Comparison of ENCODE assay signal across 6 cellular contexts in the genomic region with DNA sequence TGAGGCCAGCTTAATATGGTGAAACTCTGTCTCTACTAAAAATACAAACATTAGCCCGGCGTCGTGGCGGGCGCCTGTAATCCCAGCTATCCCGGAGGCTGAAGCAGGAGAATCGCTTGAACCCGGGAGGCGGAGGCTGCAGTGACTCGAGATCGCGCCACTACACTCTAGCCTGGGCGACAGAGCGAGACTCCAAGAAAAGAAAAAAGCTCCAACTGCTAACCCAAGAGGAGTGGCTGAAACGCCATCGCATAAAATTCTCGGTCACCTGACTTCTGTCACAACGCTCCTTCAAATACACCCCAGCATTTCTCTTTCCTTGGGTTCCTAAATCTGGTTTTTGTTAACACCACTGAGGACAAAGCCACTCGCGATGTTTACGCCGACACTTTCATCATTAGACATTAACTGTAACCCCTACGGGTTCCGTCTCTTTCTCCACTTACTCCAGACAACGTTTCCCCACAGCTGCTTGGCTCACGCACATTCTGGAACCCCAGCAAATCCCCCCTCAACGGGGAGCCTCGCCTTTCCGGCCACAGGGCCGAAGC. TPM values are rescaled to one million over a fixed set of nuclear protein-coding genes. Genes with fewer than 3 reads are reported as not detected.
DNase-seq lines count a peak whose midpoint lies in the region; ATAC-seq and TF ChIP-seq lines count a peak whose summit lies in the region.

No MANE protein-coding gene starts in this region.

- peak in 1 of 4 donors; percentile 10 for ATAC-seq in heart left ventricle
- ATAC-seq in left ventricle myocardium superior = no peak
- 0 out of 2 replicates have a peak, but pooled peaks have one; percentile 14 for ATAC-seq in Panc1

- H3K4me3 Mint-ChIP-seq in stimulated activated naive CD8-positive, alpha-beta T cell treated with anti-CD3 and anti-CD28 coated beads, Interleukin-15, Interleukin-2, amounts not matched to agents 100 ng/mL and 50 ng/mL, for 24 hours = peak overlapping the region; percentile 95

- peak overlapping the region; percentile 98 to 100 (median 100) for H3K27ac ChIP-seq in heart left ventricle
- H3K27ac ChIP-seq in Panc1 (ENCODE audit: low read length) = peak overlapping the region; percentile 99

- no peaks in the 10 kb centered on the region for H3K9me3 Mint-ChIP-seq in stimulated activated naive CD8-positive, alpha-beta T cell treated with anti-CD3 and anti-CD28 coated beads, Interleukin-15, Interleukin-2, amounts not matched to agents 100 ng/mL and 50 ng/mL, for 24 hours

- no peaks in the 10 kb centered on the region for H3K9me3 ChIP-seq in heart left ventricle
- no peaks in the 10 kb centered on the region for H3K9me3 ChIP-seq in Panc1 (ENCODE audit: control insufficient read depth, insufficient read depth, low read depth, low read length)

- no peak for TF ChIP-seq POLR2A in heart left ventricle (IDR thresholded peaks at IDR 0.05)

- POLR2A ChIA-PET in Panc1 (lab: Charles Lee) = interaction anchor here (0.6 to 1.2 kb wide), 4 partner anchors 11 to 398 kb away, joined by 3 to 7 read pairs (median 3); partner anchors contain the start of genes BZW1, NIF3L1 and PPIL3

- H3K36me3 ChIP-seq in heart left ventricle (peaks cover 0 to 42% (median 24%) of the 10 kb centered on the region in 9 donors), Panc1 (ENCODE audit: control insufficient read depth, insufficient read depth, low read length) (peaks cover 23% of the 10 kb centered on the region)

- H3K4me1 ChIP-seq in heart left ventricle (peaks cover 0 to 59% (median 31%) of the 10 kb centered on the region in 12 donors), Panc1 (ENCODE audit: control insufficient read depth, insufficient read depth, low read length) (peaks cover 23% of the 10 kb centered on the region)

- H3K4me3 ChIP-seq in heart left ventricle = peak overlapping the region; percentile 67 to 100 (median 96)
- H3K4me3 ChIP-seq in Panc1 (ENCODE audit: low read depth in 2 of 2, low read length in 2 of 2) = peak overlapping the region; percentile 93 to 97
- H3K4me3 ChIP-seq in fibroblast of villous mesenchyme (ENCODE audit: low read depth, low read length) = peak overlapping the region; percentile 91

- peak overlapping the region; percentile 98 for H3K27ac Mint-ChIP-seq in stimulated activated naive CD8-positive, alpha-beta T cell treated with anti-CD3 and anti-CD28 coated beads, Interleukin-15, Interleukin-2, amounts not matched to agents 100 ng/mL and 50 ng/mL, for 24 hours

- 0% methylated on average over 26 to 30 of the region's 30 CpGs for WGBS in heart left ventricle, 4 donors

- intact Hi-C loops in heart left ventricle (cut with DNase I) (loop anchor here in 7 of 10 donors (1.0 to 10.0 kb wide), 8 partner anchors 25 to 151 kb away; partner anchors contain the start of genes BZW1 (in 4 of the 7), NIF3L1 (in 2 of the 7) and PPIL3 (in 2 of the 7)), left ventricle myocardium superior (cut with micrococcal nuclease) (no loop called here), Panc1 (cut with micrococcal nuclease; ENCODE audit: unreplicated experiment) (loop anchor here (5.0 kb wide), 1 partner anchor 151 kb away; no protein-coding TSS in a partner anchor)

- DNase-seq in heart left ventricle = peak in 1 of 5 donors; percentile 43
- no peak for DNase-seq in left ventricle myocardium superior
- DNase-seq in Panc1 (ENCODE audit: low read depth, low spot score) = no peak
- DNase-seq in fibroblast of villous mesenchyme (ENCODE audit: low read depth) = no peak
- DNase-seq in AG20443 (ENCODE audit: low spot score) = no peak

- TF ChIP-seq CTCF in heart left ventricle (IDR thresholded peaks at IDR 0.05) = no peak
- no peak for TF ChIP-seq CTCF in Panc1 (IDR thresholded peaks at IDR 0.05)
- no peak for TF ChIP-seq CTCF in fibroblast of villous mesenchyme (IDR thresholded peaks at IDR 0.05; ENCODE audit: insufficient read depth, low read depth, low read length)

- in situ Hi-C loops in Panc1 (cut with HindIII; ENCODE audit: low pct_unique_long_range_greater_than_20kb, low sequenced_read_pairs) = no loop called here

- H3K36me3 Mint-ChIP-seq in stimulated activated naive CD8-positive, alpha-beta T cell treated with anti-CD3 and anti-CD28 coated beads, Interleukin-15, Interleukin-2, amounts not matched to agents 100 ng/mL and 50 ng/mL, for 24 hours (ENCODE audit: low read depth) = peaks cover 55% of the 10 kb centered on the region

- BruUV-seq in Panc1 (replicated peaks; lab: Mats Ljungman, UMichigan) = no TSS peak

- H3K4me1 Mint-ChIP-seq in stimulated activated naive CD8-positive, alpha-beta T cell treated with anti-CD3 and anti-CD28 coated beads, Interleukin-15, Interleukin-2, amounts not matched to agents 100 ng/mL and 50 ng/mL, for 24 hours (ENCODE audit: low read depth) = peaks cover 52% of the 10 kb centered on the region

- H3K27me3 Mint-ChIP-seq in stimulated activated naive CD8-positive, alpha-beta T cell treated with anti-CD3 and anti-CD28 coated beads, Interleukin-15, Interleukin-2, amounts not matched to agents 100 ng/mL and 50 ng/mL, for 24 hours = no peaks in the 10 kb centered on the region

- no peaks in the 10 kb centered on the region for H3K27me3 ChIP-seq in heart left ventricle
- no peaks in the 10 kb centered on the region for H3K27me3 ChIP-seq in Panc1 (ENCODE audit: control insufficient read depth, insufficient read depth, low read length)

- CTCF ChIA-PET in Panc1 (lab: Charles Lee) = no interaction called here

RNA-seq across cellular contexts. Expression of gene CLK1, which starts 0.7 kb away (rescaled TPM):
- total RNA-seq in heart left ventricle (10 to 100 TPM; 28.6 to 59.5 (median 39.0) TPM), left ventricle myocardium superior (54.9 TPM), Panc1 (2021; ENCODE audit: unreplicated experiment) (46.6 TPM), fibroblast of villous mesenchyme (39.9 and 64.8 TPM in 2 replicates)
- 100 to 1,000 TPM in 1 of 2 donors, 10 to 100 TPM in 1; 25.4 to 235 TPM for polyA plus RNA-seq in heart left ventricle
- 11.5 TPM for polyA plus RNA-seq in Panc1 (2012; ENCODE audit: insufficient read length)

RNA-seq across cellular contexts. Expression of gene PPIL3, which starts 25.1 kb away (rescaled TPM):
- 10 to 100 TPM; 11.3 to 27.7 (median 22.2) TPM for total RNA-seq in heart left ventricle
- 10 to 100 TPM; 12.3 to 20.8 TPM for polyA plus RNA-seq in heart left ventricle
- total RNA-seq in left ventricle myocardium superior = 23.2 TPM
- total RNA-seq in Panc1 (2021; ENCODE audit: unreplicated experiment) = 12.2 TPM
- 7.7 TPM for polyA plus RNA-seq in Panc1 (2012; ENCODE audit: insufficient read length)
- 28.0 and 38.9 TPM in 2 replicates for total RNA-seq in fibroblast of villous mesenchyme

RNA-seq across cellular contexts. Expression of gene NIF3L1, which starts 25.4 kb away (rescaled TPM):
- total RNA-seq in heart left ventricle (10 to 100 TPM; 16.6 to 27.1 (median 21.6) TPM), left ventricle myocardium superior (16.9 TPM), Panc1 (2021; ENCODE audit: unreplicated experiment) (37.4 TPM), fibroblast of villous mesenchyme (22.9 and 30.2 TPM in 2 replicates)
- 10 to 100 TPM; 12.0 to 43.3 TPM for polyA plus RNA-seq in heart left ventricle
- polyA plus RNA-seq in Panc1 (2012; ENCODE audit: insufficient read length) = 28.4 TPM

RNA-seq across cellular contexts. Expression of gene BZW1, which starts 52.0 kb away (rescaled TPM):
- total RNA-seq in heart left ventricle (100 to 1,000 TPM in 2 of 9 donors, 10 to 100 TPM in 7; 60.0 to 147 (median 87.3) TPM), left ventricle myocardium superior (71.2 TPM), Panc1 (2021; ENCODE audit: unreplicated experiment) (247 TPM), fibroblast of villous mesenchyme (528 and 662 TPM in 2 replicates)
- polyA plus RNA-seq in heart left ventricle = 100 to 1,000 TPM in 1 of 2 donors, 10 to 100 TPM in 1; 10.7 to 111 TPM
- 142 TPM for polyA plus RNA-seq in Panc1 (2012; ENCODE audit: insufficient read length)
